In the genomic region with DNA sequence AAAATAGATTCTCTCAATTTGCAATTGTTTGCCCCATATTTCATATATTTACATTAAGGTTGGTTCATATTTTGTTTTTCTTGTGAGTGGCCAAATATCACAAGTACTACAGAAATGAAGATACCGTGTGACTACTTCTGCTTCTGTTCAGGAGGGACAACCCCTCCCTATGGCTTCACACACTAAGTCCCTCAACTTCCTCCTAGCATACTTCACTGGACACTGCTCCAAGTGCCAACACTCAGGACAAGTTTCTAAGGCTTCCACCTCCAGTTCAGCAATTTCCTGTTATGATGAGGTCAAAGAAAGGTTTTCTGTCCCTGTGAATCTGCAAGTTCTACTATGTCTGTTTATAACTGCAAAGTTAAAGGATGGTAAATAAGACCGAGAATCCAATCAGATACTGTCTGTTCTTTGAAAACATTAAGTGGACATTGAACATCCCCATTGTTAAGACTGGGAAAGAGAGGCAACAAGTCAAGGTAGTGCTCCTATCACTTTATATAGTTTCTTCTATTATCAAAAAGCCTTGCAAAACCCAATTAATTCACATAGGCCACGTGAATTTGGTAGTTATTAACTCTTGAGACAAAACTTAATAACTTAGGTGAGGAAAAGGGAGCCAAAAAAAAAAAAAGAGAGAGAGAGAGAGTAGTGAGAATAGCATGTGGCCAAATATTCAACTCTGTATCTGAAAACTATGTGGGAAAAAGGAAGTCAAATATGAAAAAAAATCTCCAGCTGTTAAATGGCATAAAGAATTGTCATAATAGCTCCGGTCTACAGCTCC, we compare ENCODE assay signal across 9 cellular contexts.
DNase-seq lines count a peak whose midpoint lies in the region; ATAC-seq, FAIRE-seq and TF ChIP-seq lines count a peak whose summit lies in the region.
"Had no signal": no experiment of that assay in that cellular context is flagged by ENCODE, and none has a peak within 500 bp of the region (broad histone marks: within the 10 kb centered on the region; RNA-seq: fewer than 3 reads in every experiment).

No MANE protein-coding gene starts in this region.

- H3K9me3 ChIP-seq in ectodermal cell (ENCODE audit: control insufficient read depth, low read length): no peaks in the 10 kb centered on the region
- no peaks in the 10 kb centered on the region for H3K9me3 ChIP-seq in pancreas
- no peaks in the 10 kb centered on the region for H3K9me3 ChIP-seq in ascending aorta

- TF ChIP-seq CTCF in GM10248 (IDR thresholded peaks at IDR 0.05; ENCODE audit: control extremely low read depth, extremely low read depth, low read depth, missing control alignments) (no peak), pancreas (IDR thresholded peaks at IDR 0.05) (no peak), ascending aorta (IDR thresholded peaks at IDR 0.05) (no peak)

- intact Hi-C loops in pancreas (cut with DNase I): no loop called here
- intact Hi-C loops in ascending aorta (cut with DNase I): no loop called here

- peak overlapping the region; percentile 31 for H3K4me3 ChIP-seq in Jurkat, Clone E6-1 (ENCODE audit: low read length)
- H3K4me3 ChIP-seq in ectodermal cell (ENCODE audit: insufficient read depth, low read depth, low read length) (peak overlapping the region; percentile 4), pancreas (peak overlapping the region in 2 of 4 donors; percentile 30 to 35), ascending aorta (peak overlapping the region in 1 of 2 donors; percentile 29)
- H3K4me3 ChIP-seq: K562 had no signal

- no peaks in the 10 kb centered on the region for H3K36me3 ChIP-seq in ectodermal cell (ENCODE audit: control insufficient read depth, insufficient read depth, low read length)
- H3K36me3 ChIP-seq in pancreas: no peaks in the 10 kb centered on the region
- no peaks in the 10 kb centered on the region for H3K36me3 ChIP-seq in ascending aorta

- H3K4me1 ChIP-seq in ectodermal cell (ENCODE audit: control insufficient read depth, insufficient read depth, low read length): no peaks in the 10 kb centered on the region
- peaks cover 0 to 9% (median 7%) of the 10 kb centered on the region in 3 donors for H3K4me1 ChIP-seq in pancreas
- peaks cover 0 to 3% of the 10 kb centered on the region in 2 donors for H3K4me1 ChIP-seq in ascending aorta

- H3K27ac ChIP-seq in ectodermal cell (ENCODE audit: insufficient read depth, low read depth, low read length, poor library complexity, severe bottlenecking): no peak overlapping the region
- H3K27ac ChIP-seq in pancreas: peak overlapping the region in 2 of 4 donors; percentile 28 to 48
- H3K27ac ChIP-seq in ascending aorta: no peak overlapping the region

- ATAC-seq in GM21717 (IDR thresholded peaks at IDR 0.05; ENCODE audit: unreplicated experiment) (peak; percentile 97), pancreas (peak; percentile 84 to 94 (median 88))
- ATAC-seq: K562 had no signal

- 71 to 75% methylated on average over 3 to 4 of the region's 4 CpGs for WGBS in ectodermal cell, 2 experiments
- WGBS in pancreas, 2 donors: 28 to 31% methylated on average over 4 of the region's 4 CpGs

- FAIRE-seq in pancreas (lab: Jason Lieb, UNC): no peak
- FAIRE-seq: K562 had no signal

- CTCF ChIA-PET in GM10248 (lab: Yijun Ruan, JAX): no interaction called here

- no peaks in the 10 kb centered on the region for H3K27me3 ChIP-seq in ectodermal cell (ENCODE audit: control insufficient read depth, insufficient read depth, low read length, poor library complexity, severe bottlenecking)
- no peaks in the 10 kb centered on the region for H3K27me3 ChIP-seq in pancreas
- H3K27me3 ChIP-seq in ascending aorta: no peaks in the 10 kb centered on the region

- peak; percentile 54 for DNase-seq in GM10248 (ENCODE audit: extremely low spot score)
- no peak for DNase-seq in Jurkat, Clone E6-1 (ENCODE audit: low read depth, low spot score)
- DNase-seq in pancreas: no peak
- DNase-seq in ascending aorta (ENCODE audit: low spot score in 2 of 2): no peak
- no peak for DNase-seq in NCI-H2081 (lab: John Stamatoyannopoulos, UW)
- DNase-seq in activated CD4-positive, alpha-beta T cell treated with anti-CD3 and anti-CD28 coated beads for 1 hour: no peak

- POLR2A ChIA-PET in GM10248 (lab: Yijun Ruan, JAX): no interaction called here
